In the genomic region with DNA sequence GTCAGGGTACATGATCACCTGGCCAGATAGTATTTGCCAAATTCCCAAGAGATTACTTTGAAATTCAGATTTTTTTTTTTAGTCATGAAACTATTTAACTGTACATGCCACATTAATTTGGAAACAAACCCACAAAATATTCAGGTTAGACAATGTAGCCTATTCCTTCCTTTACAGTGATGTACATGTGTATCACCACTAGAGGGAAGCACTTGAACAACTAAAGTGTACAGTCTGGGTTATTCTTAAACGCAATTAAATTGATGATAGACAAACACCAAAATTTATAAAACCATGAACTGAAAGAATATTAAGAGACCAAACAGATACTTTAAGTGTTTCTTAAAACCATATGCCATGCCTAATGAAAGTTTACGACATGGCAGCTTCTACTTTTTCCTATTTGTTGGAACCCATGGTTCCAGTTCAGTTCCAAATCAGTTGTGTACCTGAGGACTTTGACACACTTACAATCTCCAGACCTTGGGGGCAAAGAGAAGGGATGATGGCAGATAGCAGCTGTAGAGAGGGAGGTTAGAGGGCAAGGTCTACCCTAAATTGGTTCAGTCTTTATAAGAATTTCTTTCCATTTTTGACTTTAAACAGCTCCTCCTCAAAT, we compare ENCODE assay signal across 8 cellular contexts. TPM values are rescaled to one million over a fixed set of nuclear protein-coding genes. Genes with fewer than 3 reads are reported as not detected.
DNase-seq lines count a peak whose midpoint lies in the region; ATAC-seq and TF ChIP-seq lines count a peak whose summit lies in the region.

No MANE protein-coding gene starts in this region.

- H3K36me3 Mint-ChIP-seq in type B pancreatic cell (no peaks in the 10 kb centered on the region), Calu3 (ENCODE audit: insufficient read depth, unreplicated experiment) (no peaks in the 10 kb centered on the region)

- DNase-seq in DMS79 treated with DMSO at 0.1 percent for 48 hours (lab: John Stamatoyannopoulos, UW) = peak; percentile 35
- DNase-seq in NCI-H69 (lab: John Stamatoyannopoulos, UW) = peak; percentile 71
- DNase-seq in mammary epithelial cell = peak; percentile 26
- DNase-seq in kidney tubule cell (ENCODE audit: low spot score) = peak; percentile 50
- no peak for DNase-seq in type B pancreatic cell (ENCODE audit: extremely low spot score, unreplicated experiment)
- no peak for DNase-seq in Calu3

- BruUV-seq in mammary epithelial cell (replicated peaks; lab: Mats Ljungman, UMichigan) = no TSS peak
- BruUV-seq in Calu3 (replicated peaks; lab: Mats Ljungman, UMichigan) = no TSS peak

- H3K36me3 ChIP-seq in mammary epithelial cell (ENCODE audit: insufficient read depth, low read length) = no peaks in the 10 kb centered on the region

- no peak overlapping the region for H3K27ac Mint-ChIP-seq in type B pancreatic cell
- no peak overlapping the region for H3K27ac Mint-ChIP-seq in Calu3 (ENCODE audit: unreplicated experiment)

- H3K4me2 ChIP-seq in mammary epithelial cell (ENCODE audit: insufficient read depth, low read depth, low read length) = no peak overlapping the region

- 19% methylated on average over 2 of the region's 2 CpGs for WGBS in mammary epithelial cell (ENCODE audit: low coverage, missing lambda C conversion rate)

- no peaks in the 10 kb centered on the region for H3K79me2 ChIP-seq in mammary epithelial cell (ENCODE audit: insufficient read depth, low read length)

- H3K4me1 Mint-ChIP-seq in type B pancreatic cell (ENCODE audit: unreplicated experiment) (no peaks in the 10 kb centered on the region), Calu3 (ENCODE audit: low read depth, unreplicated experiment) (no peaks in the 10 kb centered on the region)

- peak; percentile 71 for ATAC-seq in GM19397 (IDR thresholded peaks at IDR 0.05; ENCODE audit: unreplicated experiment)
- ATAC-seq in HG03196 (IDR thresholded peaks at IDR 0.05; ENCODE audit: unreplicated experiment) = peak; percentile 72

- H3K4me3 ChIP-seq in mammary epithelial cell (replicated peaks in 1 of 3; ENCODE audit: insufficient read depth in 1 of 3, low read depth in 2 of 3, low read length in 3 of 3) = no peak overlapping the region

- no peaks in the 10 kb centered on the region for H3K27me3 ChIP-seq in mammary epithelial cell (ENCODE audit: insufficient read depth, low read length)

- H3K9me3 ChIP-seq in mammary epithelial cell (replicated peaks; ENCODE audit: insufficient read depth, low read length) = no peaks in the 10 kb centered on the region

- no peak overlapping the region for H2AFZ ChIP-seq in mammary epithelial cell (ENCODE audit: low read depth, low read length)

- CTCF ChIA-PET in mammary epithelial cell (lab: Charles Lee; ENCODE audit: low non-redundant PET) = no interaction called here
- CTCF ChIA-PET in Calu3 (lab: Charles Lee) = no interaction called here

- peak; percentile 64 to 73 for TF ChIP-seq CTCF in mammary epithelial cell (conservative IDR thresholded peaks at IDR 0.05 in 1 of 2, IDR thresholded peaks at IDR 0.05 in 1 of 2; ENCODE audit: extremely low read depth in 1 of 2, insufficient read depth in 1 of 2, low read depth in 1 of 2, low read length in 2 of 2)
- peak; percentile 95 for TF ChIP-seq CTCF in type B pancreatic cell (conservative IDR thresholded peaks at IDR 0.05)
- TF ChIP-seq CTCF in Calu3 (IDR thresholded peaks at IDR 0.05; ENCODE audit: unreplicated experiment) = no peak

- intact Hi-C loops in mammary epithelial cell (cut with micrococcal nuclease) = loop anchor here (1.0 to 5.0 kb wide), 2 partner anchors 185 to 573 kb away; no protein-coding TSS in a partner anchor
- intact Hi-C loops in Calu3 (cut with micrococcal nuclease; ENCODE audit: unreplicated experiment) = loop anchor here (5.0 kb wide), 2 partner anchors 185 to 575 kb away; no protein-coding TSS in a partner anchor

- no peaks in the 10 kb centered on the region for H4K20me1 ChIP-seq in mammary epithelial cell (ENCODE audit: insufficient read depth, low read length)

- H3K9ac ChIP-seq in mammary epithelial cell (ENCODE audit: insufficient read depth, low read length) = no peak overlapping the region

- dilution Hi-C loops in mammary epithelial cell (cut with HindIII; ENCODE audit: low sequenced_read_pairs) = no loop called here

- H3K27me3 Mint-ChIP-seq in type B pancreatic cell (peaks cover 13% of the 10 kb centered on the region), Calu3 (ENCODE audit: unreplicated experiment) (no peaks in the 10 kb centered on the region)

- no peak overlapping the region for H3K27ac ChIP-seq in mammary epithelial cell (ENCODE audit: insufficient read depth, low read depth, low read length)

- H3K9me3 Mint-ChIP-seq in type B pancreatic cell (no peaks in the 10 kb centered on the region), Calu3 (ENCODE audit: low read depth, unreplicated experiment) (no peaks in the 10 kb centered on the region)

- H3K4me1 ChIP-seq in mammary epithelial cell (ENCODE audit: insufficient read depth, low read length) = no peaks in the 10 kb centered on the region

- H3K4me3 Mint-ChIP-seq in type B pancreatic cell = no peak overlapping the region
- H3K4me3 Mint-ChIP-seq in Calu3 (ENCODE audit: low read depth, unreplicated experiment) = no peak overlapping the region

- in situ Hi-C loops in mammary epithelial cell (cut with MboI; ENCODE audit: low sequenced_read_pairs in 2 of 2) = loop anchor here in 1 of 2 donors (10.0 kb wide), 1 partner anchor 182 kb away; no protein-coding TSS in a partner anchor

RNA-seq across cellular contexts. Expression of a gene that starts 52.8 kb away (rescaled TPM):
- total RNA-seq in mammary epithelial cell (1 to 10 TPM; 1.6 to 1.7 TPM), type B pancreatic cell (ENCODE audit: low replicate concordance) (0.45 and 1.8 TPM in 2 replicates), Calu3 (2022) (0.97 and 1.8 TPM in 2 replicates)
- polyA plus RNA-seq in mammary epithelial cell = 0.11 TPM
- polyA minus RNA-seq in mammary epithelial cell = not detected

Comparison
In these comparisons a context has a peak if more than half of its experiments do, and no peak if none do; other contexts are left out.
1. DNase-seq: peak in DMS79 treated with DMSO at 0.1 percent for 48 hours (single experiment), NCI-H69 (single experiment), mammary epithelial cell (single experiment) and kidney tubule cell (single experiment); none in type B pancreatic cell (single experiment) and Calu3 (single experiment).